8 cellular contexts compared by ENCODE assay signal in genomic region chr10:11144626-11145497, GRCh38.
DNase-seq lines count a peak whose midpoint lies in the region; ATAC-seq, FAIRE-seq and TF ChIP-seq lines count a peak whose summit lies in the region.

No MANE protein-coding gene starts in this region.

- no peak for FAIRE-seq in small intestine (lab: Jason Lieb, UNC)

- H3K27me3 ChIP-seq in HL-60 (ENCODE audit: insufficient read depth, poor library complexity, severe bottlenecking) (no peaks in the 10 kb centered on the region), left ventricle myocardium inferior (ENCODE audit: low read depth) (no peaks in the 10 kb centered on the region), small intestine (ENCODE audit: control insufficient read depth in 2 of 2, insufficient read depth in 2 of 2, low read length in 2 of 2) (no peaks in the 10 kb centered on the region)

- peak; percentile 24 for ATAC-seq in GM21619 (IDR thresholded peaks at IDR 0.05; ENCODE audit: unreplicated experiment)

- H3K4me1 ChIP-seq in left ventricle myocardium inferior (peaks cover 76% of the 10 kb centered on the region), small intestine (ENCODE audit: control insufficient read depth in 2 of 2, insufficient read depth in 1 of 2, low read depth in 1 of 2, low read length in 1 of 2) (peaks cover 4 to 6% of the 10 kb centered on the region in 2 donors)

- H3K4me3 ChIP-seq in GM12865 (ENCODE audit: low read depth, low read length): peak overlapping the region; percentile 33; the same call in 1 of the 2 replicates
- H3K4me3 ChIP-seq in HL-60 (replicated peaks; ENCODE audit: insufficient read depth, low read length): no peak overlapping the region
- peak overlapping the region; percentile 38 for H3K4me3 ChIP-seq in left ventricle myocardium inferior
- H3K4me3 ChIP-seq in small intestine (ENCODE audit: low read depth in 1 of 2, low read length in 2 of 2): no peak overlapping the region

- peak overlapping the region; percentile 71 for H3K27ac ChIP-seq in HL-60 (replicated peaks)
- H3K27ac ChIP-seq in left ventricle myocardium inferior (replicated peaks): peak overlapping the region; percentile 78
- H3K27ac ChIP-seq in small intestine (ENCODE audit: low read depth in 1 of 2, low read length in 1 of 2): peak overlapping the region in 1 of 2 donors; percentile 66

- H3K9me3 ChIP-seq in left ventricle myocardium inferior (replicated peaks): no peaks in the 10 kb centered on the region
- no peaks in the 10 kb centered on the region for H3K9me3 ChIP-seq in small intestine (ENCODE audit: control insufficient read depth, low read depth)

- 71 to 87% (median 79%) methylated on average over 11 of the region's 11 CpGs for WGBS in small intestine, 3 donors

- intact Hi-C loops in left ventricle myocardium inferior (cut with micrococcal nuclease): no loop called here

- TF ChIP-seq CTCF in GM12865 (IDR thresholded peaks at IDR 0.05; ENCODE audit: insufficient read depth, low read depth, low read length, missing control alignments) (no peak), HL-60 (IDR thresholded peaks at IDR 0.05; ENCODE audit: insufficient read depth, low read length) (no peak), left ventricle myocardium inferior (IDR thresholded peaks at IDR 0.05; ENCODE audit: borderline replicate concordance) (no peak)

- DNase-seq in GM12865 (ENCODE audit: low read depth) (no peak), HL-60 (ENCODE audit: low read depth in 1 of 2, low spot score in 1 of 2) (no peak), left ventricle myocardium inferior (no peak), small intestine (no peak), HuH-7 (ENCODE audit: low spot score) (no peak), mesenteric fat pad (ENCODE audit: low spot score) (no peak), COR-L47 (lab: John Stamatoyannopoulos, UW) (no peak)

- H3K36me3 ChIP-seq in left ventricle myocardium inferior: no peaks in the 10 kb centered on the region
- no peaks in the 10 kb centered on the region for H3K36me3 ChIP-seq in small intestine (ENCODE audit: control insufficient read depth in 2 of 2, insufficient read depth in 2 of 2, low read length in 2 of 2)

Comparison
In these comparisons a context has a peak if more than half of its experiments do, and no peak if none do; other contexts are left out.
1. H3K4me3 ChIP-seq: peak in GM12865 (single experiment) and left ventricle myocardium inferior (single experiment); none in HL-60 (single experiment) and small intestine (0 of 2).